ENCODE assay signal across 8 cellular contexts in the genomic region with DNA sequence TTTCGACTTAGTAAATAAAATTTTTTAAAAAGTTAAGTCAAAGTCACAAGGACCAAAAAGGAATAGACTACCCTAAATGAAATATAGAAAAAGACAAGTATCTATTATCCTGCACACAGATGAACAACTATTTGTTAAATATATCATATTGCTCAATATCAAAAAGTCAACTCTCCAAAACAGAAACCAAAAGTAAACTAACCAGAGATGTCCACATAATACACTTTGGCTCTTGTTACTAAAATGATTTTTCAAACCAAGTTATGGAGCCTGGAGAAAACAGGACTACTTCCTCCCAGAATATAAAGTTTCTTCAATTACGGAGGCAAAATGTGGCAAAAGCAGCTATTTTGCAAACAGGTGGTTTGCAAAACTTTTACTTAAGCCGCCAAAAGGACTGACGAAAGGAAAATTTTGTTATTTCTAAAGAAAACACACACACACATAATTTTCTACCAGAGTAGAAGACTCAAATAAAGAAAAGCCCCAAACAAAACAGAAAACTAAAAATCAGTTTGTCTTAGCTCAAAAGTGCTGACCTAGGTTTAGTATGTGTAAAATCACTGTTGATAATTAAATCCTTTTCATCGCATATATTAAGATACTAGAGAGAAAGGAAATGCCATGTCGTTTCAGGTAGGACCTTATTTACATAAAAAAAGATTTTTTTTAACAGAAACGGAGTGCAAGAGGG. TPM values are rescaled to one million over a fixed set of nuclear protein-coding genes. Genes with fewer than 3 reads are reported as not detected.
DNase-seq lines count a peak whose midpoint lies in the region; ATAC-seq and TF ChIP-seq lines count a peak whose summit lies in the region.

No MANE protein-coding gene starts in this region.

- peak overlapping the region; percentile 94 for H3K27ac ChIP-seq in skeletal muscle tissue (ENCODE audit: low read depth, low read length)

- peaks cover 12% of the 10 kb centered on the region for H3K36me3 Mint-ChIP-seq in T-helper 1 cell treated with Interleukin-12 subunit alpha and Interleukin-12 subunit beta and Interleukin-4 antibody, amounts not matched to agents 30 μg/mL and 1 μg/mL, for 36 hours (ENCODE audit: low read depth)
- no peaks in the 10 kb centered on the region for H3K36me3 Mint-ChIP-seq in T-cell

- H3K4me3 Mint-ChIP-seq in T-helper 1 cell treated with Interleukin-12 subunit alpha and Interleukin-12 subunit beta and Interleukin-4 antibody, amounts not matched to agents 30 μg/mL and 1 μg/mL, for 36 hours, result peak overlapping the region; percentile 96
- peak overlapping the region; percentile 84 to 96 (median 94) for H3K4me3 Mint-ChIP-seq in T-cell

- H3K27me3 ChIP-seq in skeletal muscle tissue (ENCODE audit: control insufficient read depth in 3 of 3, insufficient read depth in 3 of 3, low read length in 3 of 3), result no peaks in the 10 kb centered on the region

- DNase-seq in T-helper 1 cell (no peak), T-cell (no peak), fibroblast of pulmonary artery (ENCODE audit: low read depth) (peak; percentile 55)
- no peak for DNase-seq in effector CD8-positive, alpha-beta T cell (lab: John Stamatoyannopoulos, UW)

- no peaks in the 10 kb centered on the region for H3K9me3 ChIP-seq in skeletal muscle tissue (ENCODE audit: control insufficient read depth in 3 of 3, low read length in 3 of 3)

- no peaks in the 10 kb centered on the region for H3K27me3 Mint-ChIP-seq in T-helper 1 cell treated with Interleukin-12 subunit alpha and Interleukin-12 subunit beta and Interleukin-4 antibody, amounts not matched to agents 30 μg/mL and 1 μg/mL, for 36 hours (ENCODE audit: low read depth)
- no peaks in the 10 kb centered on the region for H3K27me3 Mint-ChIP-seq in T-cell

- peak overlapping the region; percentile 90 for H3K4me3 ChIP-seq in fibroblast of pulmonary artery (replicated peaks; ENCODE audit: low read depth, low read length)
- H3K4me3 ChIP-seq in skeletal muscle tissue (ENCODE audit: low read length in 3 of 3), result peak overlapping the region; percentile 90 to 93 (median 92)

- TF ChIP-seq CTCF in fibroblast of pulmonary artery (IDR thresholded peaks at IDR 0.05; ENCODE audit: low read length, missing control alignments), result no peak

- no peak for ATAC-seq in T-cell (replicated peaks in 1 of 4)
- ATAC-seq in HG02610 (IDR thresholded peaks at IDR 0.05; ENCODE audit: unreplicated experiment), result no peak
- no peak for ATAC-seq in GM21619 (IDR thresholded peaks at IDR 0.05; ENCODE audit: unreplicated experiment)

- H3K36me3 ChIP-seq in skeletal muscle tissue (ENCODE audit: control insufficient read depth in 3 of 3, insufficient read depth in 3 of 3, low read length in 3 of 3), result no peaks in the 10 kb centered on the region

- POLR2A ChIA-PET in T-cell (lab: Charles Lee), result interaction anchor here (0.5 to 1.1 kb wide), 2 partner anchors 10 to 24 kb away, joined by 3 read pairs; no protein-coding TSS in a partner anchor

- H3K4me1 ChIP-seq in skeletal muscle tissue (ENCODE audit: control insufficient read depth in 3 of 3, insufficient read depth in 3 of 3, low read length in 3 of 3), result peaks cover 6 to 7% (median 6%) of the 10 kb centered on the region in 3 donors

- peak overlapping the region; percentile 81 to 93 (median 93) for H3K9ac ChIP-seq in skeletal muscle tissue (ENCODE audit: low read depth in 1 of 3, low read length in 3 of 3)

- H3K4me1 Mint-ChIP-seq in T-helper 1 cell treated with Interleukin-12 subunit alpha and Interleukin-12 subunit beta and Interleukin-4 antibody, amounts not matched to agents 30 μg/mL and 1 μg/mL, for 36 hours (ENCODE audit: low read depth), result peaks cover 39% of the 10 kb centered on the region
- H3K4me1 Mint-ChIP-seq in T-cell, result peaks cover 56 to 70% (median 59%) of the 10 kb centered on the region in 3 donors

- peak overlapping the region; percentile 94 for H3K27ac Mint-ChIP-seq in T-helper 1 cell treated with Interleukin-12 subunit alpha and Interleukin-12 subunit beta and Interleukin-4 antibody, amounts not matched to agents 30 μg/mL and 1 μg/mL, for 36 hours
- H3K27ac Mint-ChIP-seq in T-cell, result peak overlapping the region; percentile 94 to 97

- CTCF ChIA-PET in T-cell (lab: Charles Lee), result interaction anchor here (1.1 to 1.5 kb wide), 2 partner anchors 129 to 131 kb away, joined by 4 read pairs; no protein-coding TSS in a partner anchor

- no peaks in the 10 kb centered on the region for H3K9me3 Mint-ChIP-seq in T-helper 1 cell treated with Interleukin-12 subunit alpha and Interleukin-12 subunit beta and Interleukin-4 antibody, amounts not matched to agents 30 μg/mL and 1 μg/mL, for 36 hours
- no peaks in the 10 kb centered on the region for H3K9me3 Mint-ChIP-seq in T-cell

RNA-seq across cellular contexts. Expression of a gene that starts 1.1 kb away (rescaled TPM):
- total RNA-seq in T-cell, result 10 to 100 TPM; 39.1 to 74.1 (median 47.8) TPM
- total RNA-seq in skeletal muscle tissue, result 18.8 TPM
